ENCODE assay signal across 16 cellular contexts in the genomic region with DNA sequence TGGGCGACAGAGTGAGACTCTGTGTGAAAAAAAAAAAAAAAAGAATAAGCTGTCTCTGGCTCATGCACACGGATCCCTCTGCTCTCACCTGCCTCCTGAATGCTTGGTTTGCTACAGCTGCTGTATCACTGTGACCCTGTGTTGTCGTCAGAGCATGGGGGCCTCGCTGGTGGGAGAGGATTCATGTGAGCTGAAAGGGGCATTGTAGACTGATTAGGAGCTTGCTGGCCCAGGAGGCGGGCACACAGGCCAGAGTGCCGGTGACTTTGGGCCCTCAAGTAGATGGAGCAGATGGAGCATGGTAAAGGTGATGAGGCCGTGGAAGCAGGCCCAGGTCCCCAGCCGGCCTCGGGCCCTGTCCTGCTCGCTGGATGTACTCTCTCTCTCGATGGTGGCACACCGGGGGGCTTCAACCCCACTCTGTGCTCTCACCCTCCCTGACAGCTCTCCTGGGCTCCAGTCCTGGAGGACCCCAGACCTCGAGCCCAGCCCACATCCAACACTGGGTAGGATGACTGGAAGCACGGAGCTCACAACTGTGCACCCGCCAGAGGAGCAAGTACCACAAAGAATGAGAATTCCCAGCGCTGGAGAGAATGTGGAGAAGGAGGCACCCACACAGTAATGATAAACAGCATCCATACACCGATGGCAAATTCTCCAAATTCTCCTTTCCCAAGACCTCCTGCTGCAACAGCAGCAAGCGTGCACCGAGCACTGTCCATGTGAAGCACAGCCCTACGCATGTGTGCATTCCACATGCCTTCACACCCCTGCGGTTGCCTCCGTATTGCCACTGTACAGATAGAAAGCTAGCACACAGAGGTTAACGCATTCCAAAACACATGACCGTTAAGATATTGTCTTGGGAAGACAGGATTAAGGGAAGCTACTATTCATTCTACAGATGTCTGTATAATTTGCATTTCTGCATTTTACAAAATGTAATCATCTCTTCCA. TPM values are rescaled to one million over a fixed set of nuclear protein-coding genes. Genes with fewer than 3 reads are reported as not detected.
"Had no signal": no experiment of that assay in that cellular context is flagged by ENCODE, and none has a peak within 500 bp of the region (broad histone marks: within the 10 kb centered on the region; RNA-seq: fewer than 3 reads in every experiment).

No MANE protein-coding gene starts in this region.

- H3K4me1 ChIP-seq: suprapubic skin had no signal

- H3K4me3 Mint-ChIP-seq: activated CD4-positive, alpha-beta T cell treated with anti-CD3 and anti-CD28 coated beads for 36 hours; activated CD8-positive, alpha-beta T cell treated with anti-CD3 and anti-CD28 coated beads for 36 hours; activated naive CD4-positive, alpha-beta T cell treated with anti-CD3 and anti-CD28 coated beads for 36 hours; nephron had no signal

- H3K27me3 ChIP-seq: upper lobe of left lung had no signal

- H3K36me3 ChIP-seq: esophagus muscularis mucosa, suprapubic skin, upper lobe of left lung had no signal

- DNase-seq: activated CD4-positive, alpha-beta T cell treated with anti-CD3 and anti-CD28 coated beads for 36 hours; activated CD8-positive, alpha-beta T cell treated with anti-CD3 and anti-CD28 coated beads for 36 hours; activated naive CD4-positive, alpha-beta T cell treated with anti-CD3 and anti-CD28 coated beads for 36 hours; activated T-cell treated with anti-CD3 and anti-CD28 coated beads for 4 hours; hippocampal formation; stimulated activated CD4-positive, alpha-beta T cell treated with anti-CD3 and anti-CD28 coated beads, Interleukin-12 subunit alpha, Interleukin-12 subunit beta, amount 100 ng/mL, for 4 hours; stimulated activated naive CD8-positive, alpha-beta T cell treated with anti-CD3 and anti-CD28 coated beads, Interleukin-15, Interleukin-2, amounts not matched to agents 100 U/mL and 50 U/mL, for 24 hours; T-helper 2 cell had no signal

- H3K27ac ChIP-seq: esophagus muscularis mucosa, suprapubic skin, upper lobe of left lung had no signal

- H3K4me3 ChIP-seq: esophagus muscularis mucosa, suprapubic skin, upper lobe of left lung had no signal

- ATAC-seq: activated CD4-positive, alpha-beta T cell treated with anti-CD3 and anti-CD28 coated beads for 36 hours; activated CD8-positive, alpha-beta T cell treated with anti-CD3 and anti-CD28 coated beads for 36 hours; stimulated activated naive CD8-positive, alpha-beta T cell treated with anti-CD3 and anti-CD28 coated beads, Interleukin-15, Interleukin-2, amounts not matched to agents 100 U/mL and 50 U/mL, for 24 hours had no signal

- H3K4me1 Mint-ChIP-seq: activated CD4-positive, alpha-beta T cell treated with anti-CD3 and anti-CD28 coated beads for 36 hours; nephron had no signal

- H3K9me3 Mint-ChIP-seq: activated CD8-positive, alpha-beta T cell treated with anti-CD3 and anti-CD28 coated beads for 36 hours; activated naive CD4-positive, alpha-beta T cell treated with anti-CD3 and anti-CD28 coated beads for 36 hours; nephron had no signal

- H3K9me3 ChIP-seq: esophagus muscularis mucosa, suprapubic skin, upper lobe of left lung had no signal

- H3K27ac Mint-ChIP-seq: activated CD4-positive, alpha-beta T cell treated with anti-CD3 and anti-CD28 coated beads for 36 hours; activated CD8-positive, alpha-beta T cell treated with anti-CD3 and anti-CD28 coated beads for 36 hours; activated naive CD4-positive, alpha-beta T cell treated with anti-CD3 and anti-CD28 coated beads for 36 hours; nephron had no signal

RNA-seq across cellular contexts. Expression of gene SCGB3A1, which starts 51.2 kb away (rescaled TPM):
- total RNA-seq: activated CD4-positive, alpha-beta T cell treated with anti-CD3 and anti-CD28 coated beads for 36 hours; activated CD8-positive, alpha-beta T cell treated with anti-CD3 and anti-CD28 coated beads for 36 hours; activated naive CD4-positive, alpha-beta T cell treated with anti-CD3 and anti-CD28 coated beads for 36 hours; glomerular endothelial cell; kidney epithelial cell; osteocyte; pulmonary artery endothelial cell had no signal
